9 cellular contexts compared by ENCODE assay signal in genomic region chr11:65504671-65505433, GRCh38. TPM values are rescaled to one million over a fixed set of nuclear protein-coding genes. Genes with fewer than 3 reads are reported as not detected.
DNase-seq lines count a peak whose midpoint lies in the region; ATAC-seq and TF ChIP-seq lines count a peak whose summit lies in the region.
"Had no signal": no experiment of that assay in that cellular context is flagged by ENCODE, and none has a peak within 500 bp of the region (broad histone marks: within the 10 kb centered on the region; RNA-seq: fewer than 3 reads in every experiment).

No MANE protein-coding gene starts in this region.

- TF ChIP-seq POLR2A in suprapubic skin (IDR thresholded peaks at IDR 0.05), result no peak

- intact Hi-C loops in activated T-helper 1 cell treated with anti-CD3 and anti-CD28 coated beads, Interleukin-12 subunit alpha, Interleukin-12 subunit beta, Interleukin-2, Interleukin-4 antibody, amounts not matched to agents 30 ng/mL and 10 ng/mL and 1 ng/mL, durations not matched to agents 14 hours and 24 hours and 36 hours (cut with micrococcal nuclease), result loop anchor here (5.0 kb wide), 1 partner anchor 243 kb away; the partner anchor contains the start of gene POLA2

- no peaks in the 10 kb centered on the region for H3K9me3 Mint-ChIP-seq in activated T-helper 1 cell treated with anti-CD3 and anti-CD28 coated beads, Interleukin-12 subunit alpha, Interleukin-12 subunit beta, Interleukin-2, Interleukin-4 antibody, amounts not matched to agents 30 ng/mL and 10 ng/mL and 1 ng/mL, durations not matched to agents 14 hours and 24 hours and 36 hours
- H3K9me3 Mint-ChIP-seq: central memory CD8-positive, alpha-beta T cell had no signal

- peak overlapping the region; percentile 88 for H3K27ac ChIP-seq in suprapubic skin

- H3K27me3 Mint-ChIP-seq in activated T-helper 1 cell treated with anti-CD3 and anti-CD28 coated beads, Interleukin-12 subunit alpha, Interleukin-12 subunit beta, Interleukin-2, Interleukin-4 antibody, amounts not matched to agents 30 ng/mL and 10 ng/mL and 1 ng/mL, durations not matched to agents 14 hours and 24 hours and 36 hours (ENCODE audit: insufficient read depth), result no peaks in the 10 kb centered on the region
- H3K27me3 Mint-ChIP-seq: central memory CD8-positive, alpha-beta T cell had no signal

- WGBS in suprapubic skin, result 4% methylated on average over 7 of the region's 7 CpGs

- peaks cover 49% of the 10 kb centered on the region for H3K36me3 ChIP-seq in suprapubic skin

- DNase-seq in NCI-H748 (lab: John Stamatoyannopoulos, UW; ENCODE audit: unreplicated experiment) (peak; percentile 26), NCI-H748 treated with DMSO at 0.1 percent for 48 hours (lab: John Stamatoyannopoulos, UW) (no peak), inferior parietal cortex (ENCODE audit: extremely low spot score) (peak; percentile 35), suprapubic skin (ENCODE audit: low spot score in 2 of 2) (no peak), NCI-H1436 (lab: John Stamatoyannopoulos, UW) (no peak), middle frontal gyrus (ENCODE audit: extremely low spot score, low spot score) (no peak)
- DNase-seq in activated T-helper 1 cell treated with anti-CD3 and anti-CD28 coated beads, Interleukin-12 subunit alpha, Interleukin-12 subunit beta, Interleukin-2, Interleukin-4 antibody, amounts not matched to agents 30 ng/mL and 10 ng/mL and 1 ng/mL, durations not matched to agents 14 hours and 24 hours and 36 hours (ENCODE audit: low spot score), result no peak

- H3K4me1 ChIP-seq in suprapubic skin, result peaks cover 50% of the 10 kb centered on the region

- TF ChIP-seq CTCF in suprapubic skin (IDR thresholded peaks at IDR 0.05), result no peak

- peak overlapping the region; percentile 82 for H3K27ac Mint-ChIP-seq in activated T-helper 1 cell treated with anti-CD3 and anti-CD28 coated beads, Interleukin-12 subunit alpha, Interleukin-12 subunit beta, Interleukin-2, Interleukin-4 antibody, amounts not matched to agents 30 ng/mL and 10 ng/mL and 1 ng/mL, durations not matched to agents 14 hours and 24 hours and 36 hours

- no peak for TF ChIP-seq EP300 in suprapubic skin (IDR thresholded peaks at IDR 0.05)

- peaks cover 30% of the 10 kb centered on the region for H3K36me3 Mint-ChIP-seq in activated T-helper 1 cell treated with anti-CD3 and anti-CD28 coated beads, Interleukin-12 subunit alpha, Interleukin-12 subunit beta, Interleukin-2, Interleukin-4 antibody, amounts not matched to agents 30 ng/mL and 10 ng/mL and 1 ng/mL, durations not matched to agents 14 hours and 24 hours and 36 hours (ENCODE audit: low read depth)

- no peaks in the 10 kb centered on the region for H3K9me3 ChIP-seq in suprapubic skin

- no peak overlapping the region for H3K4me3 Mint-ChIP-seq in activated T-helper 1 cell treated with anti-CD3 and anti-CD28 coated beads, Interleukin-12 subunit alpha, Interleukin-12 subunit beta, Interleukin-2, Interleukin-4 antibody, amounts not matched to agents 30 ng/mL and 10 ng/mL and 1 ng/mL, durations not matched to agents 14 hours and 24 hours and 36 hours
- H3K4me3 Mint-ChIP-seq: central memory CD8-positive, alpha-beta T cell had no signal

- no peaks in the 10 kb centered on the region for H3K27me3 ChIP-seq in suprapubic skin

- no peak for ATAC-seq in HG03159 (IDR thresholded peaks at IDR 0.05; ENCODE audit: unreplicated experiment)

- peaks cover 50% of the 10 kb centered on the region for H3K4me1 Mint-ChIP-seq in activated T-helper 1 cell treated with anti-CD3 and anti-CD28 coated beads, Interleukin-12 subunit alpha, Interleukin-12 subunit beta, Interleukin-2, Interleukin-4 antibody, amounts not matched to agents 30 ng/mL and 10 ng/mL and 1 ng/mL, durations not matched to agents 14 hours and 24 hours and 36 hours (ENCODE audit: low read depth)

- peak overlapping the region; percentile 66 for H3K4me3 ChIP-seq in suprapubic skin

RNA-seq across cellular contexts. Expression of gene MALAT1, which starts 6.0 kb away (rescaled TPM):
- 5,323 and 5,421 TPM in 2 replicates for total RNA-seq in activated T-helper 1 cell treated with anti-CD3 and anti-CD28 coated beads, Interleukin-12 subunit alpha, Interleukin-12 subunit beta, Interleukin-2, Interleukin-4 antibody, amounts not matched to agents 30 ng/mL and 10 ng/mL and 1 ng/mL, durations not matched to agents 14 hours and 24 hours and 36 hours
- over 10,000 TPM; 10,207 to 42,728 (median 11,538) TPM for total RNA-seq in suprapubic skin

RNA-seq across cellular contexts. Expression of gene SCYL1, which starts 20.0 kb away (rescaled TPM):
- 103 and 109 TPM in 2 replicates for total RNA-seq in activated T-helper 1 cell treated with anti-CD3 and anti-CD28 coated beads, Interleukin-12 subunit alpha, Interleukin-12 subunit beta, Interleukin-2, Interleukin-4 antibody, amounts not matched to agents 30 ng/mL and 10 ng/mL and 1 ng/mL, durations not matched to agents 14 hours and 24 hours and 36 hours
- total RNA-seq in suprapubic skin, result 10 to 100 TPM; 63.2 to 83.6 (median 78.4) TPM

RNA-seq across cellular contexts. Expression of gene LTBP3, which starts 53.3 kb away (rescaled TPM):
- 97.9 and 103 TPM in 2 replicates for total RNA-seq in activated T-helper 1 cell treated with anti-CD3 and anti-CD28 coated beads, Interleukin-12 subunit alpha, Interleukin-12 subunit beta, Interleukin-2, Interleukin-4 antibody, amounts not matched to agents 30 ng/mL and 10 ng/mL and 1 ng/mL, durations not matched to agents 14 hours and 24 hours and 36 hours
- total RNA-seq in suprapubic skin, result 10 to 100 TPM; 65.1 to 86.7 (median 71.0) TPM

Comparison
In these comparisons a context has a peak if more than half of its experiments do, and no peak if none do; other contexts are left out.
1. DNase-seq: peak in NCI-H748 (single experiment) and inferior parietal cortex (single experiment); none in NCI-H748 treated with DMSO at 0.1 percent for 48 hours (single experiment), activated T-helper 1 cell treated with anti-CD3 and anti-CD28 coated beads, Interleukin-12 subunit alpha, Interleukin-12 subunit beta, Interleukin-2, Interleukin-4 antibody, amounts not matched to agents 30 ng/mL and 10 ng/mL and 1 ng/mL, durations not matched to agents 14 hours and 24 hours and 36 hours (single experiment), suprapubic skin (0 of 2), NCI-H1436 (single experiment) and middle frontal gyrus (single experiment).